In genomic region chrX:44253573-44253942, GRCh38 we compare ENCODE assay signal across 9 cellular contexts.
DNase-seq lines count a peak whose midpoint lies in the region; ATAC-seq and TF ChIP-seq lines count a peak whose summit lies in the region.
"Had no signal": no experiment of that assay in that cellular context is flagged by ENCODE, and none has a peak within 500 bp of the region (broad histone marks: within the 10 kb centered on the region; RNA-seq: fewer than 3 reads in every experiment).

No MANE protein-coding gene starts in this region.

- no peaks in the 10 kb centered on the region for H3K27me3 ChIP-seq in CD8-positive, alpha-beta memory T cell (ENCODE audit: insufficient read depth, low read length, poor library complexity, severe bottlenecking)
- H3K27me3 ChIP-seq in Karpas-422 (ENCODE audit: low read length) (no peaks in the 10 kb centered on the region), Caco-2 (replicated peaks; ENCODE audit: control insufficient read depth, insufficient read depth, low read length) (no peaks in the 10 kb centered on the region)

- no peaks in the 10 kb centered on the region for H3K79me2 ChIP-seq in Karpas-422 (ENCODE audit: low read length)

- no peak overlapping the region for H3K4me2 ChIP-seq in Karpas-422 (ENCODE audit: low read depth, low read length, poor library complexity, severe bottlenecking)

- H3K9me2 ChIP-seq in Karpas-422 (replicated peaks; ENCODE audit: insufficient read depth, low read length): no peaks in the 10 kb centered on the region

- TF ChIP-seq CTCF in nephron (IDR thresholded peaks at IDR 0.05; ENCODE audit: unreplicated experiment in 3 of 3): no peak
- no peak for TF ChIP-seq CTCF in GM20000 (IDR thresholded peaks at IDR 0.05; ENCODE audit: extremely low read depth, missing control alignments)
- TF ChIP-seq CTCF in Caco-2 (IDR thresholded peaks at IDR 0.05; ENCODE audit: insufficient read depth in 1 of 2, low read depth in 1 of 2, low read length in 1 of 2, severe bottlenecking in 1 of 2, unreplicated experiment in 1 of 2): no peak

- peaks cover 0 to 5% of the 10 kb centered on the region in 2 donors for H3K27me3 Mint-ChIP-seq in CD8-positive, alpha-beta memory T cell
- H3K27me3 Mint-ChIP-seq in activated CD4-positive, alpha-beta memory T cell treated with anti-CD3 and anti-CD28 coated beads for 36 hours: no peaks in the 10 kb centered on the region
- H3K27me3 Mint-ChIP-seq in nephron (ENCODE audit: low read depth) (no peaks in the 10 kb centered on the region), Caco-2 (ENCODE audit: insufficient read depth, unreplicated experiment) (no peaks in the 10 kb centered on the region)

- ATAC-seq in GM21737 (IDR thresholded peaks at IDR 0.05; ENCODE audit: unreplicated experiment): peak; percentile 14

- H3K9ac ChIP-seq in Karpas-422 (ENCODE audit: low read length): no peak overlapping the region

- POLR2A ChIA-PET in CD8-positive, alpha-beta memory T cell (lab: Charles Lee): interaction anchor here (0.5 to 0.7 kb wide), 2 partner anchors 12 to 16 kb away, joined by 3 read pairs; no protein-coding TSS in a partner anchor
- POLR2A ChIA-PET in activated CD4-positive, alpha-beta memory T cell treated with anti-CD3 and anti-CD28 coated beads for 36 hours (lab: Charles Lee): no interaction called here
- POLR2A ChIA-PET in Caco-2 (lab: Charles Lee): no interaction called here

- H3K27ac Mint-ChIP-seq in CD8-positive, alpha-beta memory T cell: peak overlapping the region; percentile 88 to 97 (median 92)
- peak overlapping the region; percentile 74 for H3K27ac Mint-ChIP-seq in activated CD4-positive, alpha-beta memory T cell treated with anti-CD3 and anti-CD28 coated beads for 36 hours
- H3K27ac Mint-ChIP-seq in nephron (peak overlapping the region; percentile 54 to 71 (median 68)), Caco-2 (ENCODE audit: unreplicated experiment) (no peak overlapping the region)

- peaks cover 22% of the 10 kb centered on the region for H3K4me1 ChIP-seq in CD8-positive, alpha-beta memory T cell (ENCODE audit: insufficient read depth, low read length)
- H3K4me1 ChIP-seq in Karpas-422 (ENCODE audit: low read length) (no peaks in the 10 kb centered on the region), Caco-2 (no peaks in the 10 kb centered on the region)

- DNase-seq in CD8-positive, alpha-beta memory T cell: no peak
- no peak for DNase-seq in activated CD4-positive, alpha-beta memory T cell treated with anti-CD3 and anti-CD28 coated beads for 36 hours
- DNase-seq in GM20000 (ENCODE audit: low spot score): no peak
- DNase-seq in Karpas-422: no peak
- DNase-seq in NOMO-1 (lab: John Stamatoyannopoulos, UW; ENCODE audit: unreplicated experiment in 2 of 2): no peak
- DNase-seq in Caco-2: no peak
- DNase-seq: NCI-H345 had no signal

- no peak overlapping the region for H2AFZ ChIP-seq in Karpas-422 (ENCODE audit: low read length)

- H3K27ac ChIP-seq in CD8-positive, alpha-beta memory T cell (ENCODE audit: low read depth, low read length): peak overlapping the region; percentile 43
- no peak overlapping the region for H3K27ac ChIP-seq in Karpas-422 (ENCODE audit: low read length)

- no peaks in the 10 kb centered on the region for H3K9me3 ChIP-seq in CD8-positive, alpha-beta memory T cell (ENCODE audit: low read length)
- no peaks in the 10 kb centered on the region for H3K9me3 ChIP-seq in Karpas-422 (ENCODE audit: low read length)
- no peaks in the 10 kb centered on the region for H3K9me3 ChIP-seq in Caco-2

- H4K20me1 ChIP-seq in Karpas-422 (ENCODE audit: insufficient read depth, low read depth, low read length): no peaks in the 10 kb centered on the region

- peak overlapping the region; percentile 53 to 91 (median 75) for H3K4me3 Mint-ChIP-seq in CD8-positive, alpha-beta memory T cell
- H3K4me3 Mint-ChIP-seq in activated CD4-positive, alpha-beta memory T cell treated with anti-CD3 and anti-CD28 coated beads for 36 hours: no peak overlapping the region
- H3K4me3 Mint-ChIP-seq in nephron (peak overlapping the region in 1 of 3 experiments; percentile 36), Caco-2 (ENCODE audit: unreplicated experiment) (no peak overlapping the region)

- peaks cover 8 to 50% (median 43%) of the 10 kb centered on the region in 5 donors for H3K9me3 Mint-ChIP-seq in CD8-positive, alpha-beta memory T cell
- H3K9me3 Mint-ChIP-seq in activated CD4-positive, alpha-beta memory T cell treated with anti-CD3 and anti-CD28 coated beads for 36 hours: peaks cover 31% of the 10 kb centered on the region
- peaks cover 34% of the 10 kb centered on the region for H3K9me3 Mint-ChIP-seq in nephron
- H3K9me3 Mint-ChIP-seq in Caco-2 (ENCODE audit: unreplicated experiment): no peaks in the 10 kb centered on the region

- peaks cover 39 to 54% (median 49%) of the 10 kb centered on the region in 3 donors for H3K4me1 Mint-ChIP-seq in CD8-positive, alpha-beta memory T cell
- H3K4me1 Mint-ChIP-seq in activated CD4-positive, alpha-beta memory T cell treated with anti-CD3 and anti-CD28 coated beads for 36 hours (ENCODE audit: low read depth): peaks cover 24% of the 10 kb centered on the region
- H3K4me1 Mint-ChIP-seq in nephron: no peaks in the 10 kb centered on the region
- no peaks in the 10 kb centered on the region for H3K4me1 Mint-ChIP-seq in Caco-2 (ENCODE audit: low read depth, unreplicated experiment)

- CTCF ChIA-PET in CD8-positive, alpha-beta memory T cell (lab: Charles Lee): interaction anchor here (1.0 to 2.0 kb wide), 4 partner anchors 9 to 295 kb away, joined by 3 to 11 read pairs (median 4); no protein-coding TSS in a partner anchor
- CTCF ChIA-PET in activated CD4-positive, alpha-beta memory T cell treated with anti-CD3 and anti-CD28 coated beads for 36 hours (lab: Charles Lee): interaction anchor here (0.5 to 1.7 kb wide), 2 partner anchors 10 to 150 kb away, joined by 3 to 10 read pairs; no protein-coding TSS in a partner anchor
- CTCF ChIA-PET in Caco-2 (lab: Charles Lee): no interaction called here

- peak overlapping the region; percentile 49 for H3K4me3 ChIP-seq in CD8-positive, alpha-beta memory T cell (ENCODE audit: low read length)
- H3K4me3 ChIP-seq in Karpas-422 (ENCODE audit: low read length): no peak overlapping the region
- H3K4me3 ChIP-seq in Caco-2 (ENCODE audit: low read depth, low read length): no peak overlapping the region

- intact Hi-C loops in activated CD4-positive, alpha-beta memory T cell treated with anti-CD3 and anti-CD28 coated beads for 36 hours (cut with micrococcal nuclease): no loop called here
- intact Hi-C loops in Caco-2 (cut with micrococcal nuclease; ENCODE audit: unreplicated experiment): no loop called here

- H3K36me3 ChIP-seq in CD8-positive, alpha-beta memory T cell (ENCODE audit: insufficient read depth, low read length): no peaks in the 10 kb centered on the region
- H3K36me3 ChIP-seq in Karpas-422 (ENCODE audit: insufficient read depth, low read length) (no peaks in the 10 kb centered on the region), Caco-2 (ENCODE audit: control insufficient read depth, insufficient read depth, low read length) (no peaks in the 10 kb centered on the region)

- peaks cover 12 to 57% (median 15%) of the 10 kb centered on the region in 3 donors for H3K36me3 Mint-ChIP-seq in CD8-positive, alpha-beta memory T cell
- H3K36me3 Mint-ChIP-seq in activated CD4-positive, alpha-beta memory T cell treated with anti-CD3 and anti-CD28 coated beads for 36 hours: peaks cover 20% of the 10 kb centered on the region
- H3K36me3 Mint-ChIP-seq in nephron (ENCODE audit: low read depth): peaks cover 10% of the 10 kb centered on the region
- H3K36me3 Mint-ChIP-seq in Caco-2 (ENCODE audit: insufficient read depth, unreplicated experiment): no peaks in the 10 kb centered on the region

- no TSS peak for BruUV-seq in Caco-2 (replicated peaks; lab: Mats Ljungman, UMichigan)

Comparison
In these comparisons a context has a peak if more than half of its experiments do, and no peak if none do; other contexts are left out.
1. H3K4me3 Mint-ChIP-seq: peak in CD8-positive, alpha-beta memory T cell (7 of 7); none in activated CD4-positive, alpha-beta memory T cell treated with anti-CD3 and anti-CD28 coated beads for 36 hours (single experiment) and Caco-2 (single experiment).